16 cellular contexts compared by ENCODE assay signal in genomic region chr4:17814140-17814539, GRCh38. TPM values are rescaled to one million over a fixed set of nuclear protein-coding genes. Genes with fewer than 3 reads are reported as not detected.
DNase-seq lines count a peak whose midpoint lies in the region; ATAC-seq and TF ChIP-seq lines count a peak whose summit lies in the region.
"Had no signal": no experiment of that assay in that cellular context is flagged by ENCODE, and none has a peak within 500 bp of the region (broad histone marks: within the 10 kb centered on the region; RNA-seq: fewer than 3 reads in every experiment).

No MANE protein-coding gene starts in this region.

- peaks cover 10% of the 10 kb centered on the region for H3K4me1 Mint-ChIP-seq in glutamatergic neuron (ENCODE audit: low read depth, unreplicated experiment)
- H3K4me1 Mint-ChIP-seq in natural killer cell treated with Interleukin-12 subunit alpha and Interleukin-12 subunit beta and Interleukin-15 and Interleukin-18, amount 100 ng/mL, for 72 hours (ENCODE audit: low read depth in 2 of 2), result peaks cover 19 to 26% of the 10 kb centered on the region in 2 donors

- peaks cover 24% of the 10 kb centered on the region for H3K4me1 ChIP-seq in BLaER1

- no peak for TF ChIP-seq CTCF in glutamatergic neuron (IDR thresholded peaks at IDR 0.05; ENCODE audit: partially characterized antibody, unreplicated experiment)

- peak; percentile 30 for DNase-seq in HCEC 1CT
- DNase-seq in UCSD-AML1 (lab: John Stamatoyannopoulos, UW; ENCODE audit: unreplicated experiment), result peak; percentile 17
- no peak for DNase-seq in glutamatergic neuron
- DNase-seq in natural killer cell treated with Interleukin-12 subunit alpha and Interleukin-12 subunit beta and Interleukin-15 and Interleukin-18, amount 100 ng/mL, for 72 hours (ENCODE audit: low spot score), result no peak
- no peak for DNase-seq in NCI-H2171 treated with DMSO at 0.1 percent for 48 hours (lab: John Stamatoyannopoulos, UW)
- DNase-seq: Caco-2; NCI-H1092 treated with DMSO at 0.1 percent for 48 hours; NCI-H748 treated with DMSO at 0.1 percent for 48 hours; spleen; stimulated activated CD8-positive, alpha-beta memory T cell treated with anti-CD3 and anti-CD28 coated beads, Interleukin-4, amount 100 ng/mL, for 48 hours; SW 1271 had no signal

- no peak for ATAC-seq in natural killer cell treated with Interleukin-12 subunit alpha and Interleukin-12 subunit beta and Interleukin-15 and Interleukin-18, amount 100 ng/mL, for 72 hours
- ATAC-seq in GM19324 (IDR thresholded peaks at IDR 0.05; ENCODE audit: low FRiP score, unreplicated experiment), result no peak
- no peak for ATAC-seq in GM19467 (IDR thresholded peaks at IDR 0.05; ENCODE audit: unreplicated experiment)

- no peak overlapping the region for H3K27ac ChIP-seq in BLaER1

- H3K9me3 Mint-ChIP-seq in glutamatergic neuron (ENCODE audit: unreplicated experiment), result peaks cover 4% of the 10 kb centered on the region
- no peaks in the 10 kb centered on the region for H3K9me3 Mint-ChIP-seq in natural killer cell treated with Interleukin-12 subunit alpha and Interleukin-12 subunit beta and Interleukin-15 and Interleukin-18, amount 100 ng/mL, for 72 hours
- H3K9me3 Mint-ChIP-seq: nephron had no signal

- no peaks in the 10 kb centered on the region for H3K9me3 ChIP-seq in BLaER1
- H3K9me3 ChIP-seq: Caco-2, spleen had no signal

- no peaks in the 10 kb centered on the region for H3K36me3 Mint-ChIP-seq in glutamatergic neuron (ENCODE audit: unreplicated experiment)
- peaks cover 10% of the 10 kb centered on the region for H3K36me3 Mint-ChIP-seq in natural killer cell treated with Interleukin-12 subunit alpha and Interleukin-12 subunit beta and Interleukin-15 and Interleukin-18, amount 100 ng/mL, for 72 hours

- H3K4me3 ChIP-seq in BLaER1, result no peak overlapping the region
- H3K4me3 ChIP-seq: spleen had no signal

- no peaks in the 10 kb centered on the region for H3K27me3 ChIP-seq in BLaER1
- H3K27me3 ChIP-seq: spleen had no signal

- H3K36me3 ChIP-seq in BLaER1, result peaks cover 37% of the 10 kb centered on the region

- no peak overlapping the region for H3K4me3 Mint-ChIP-seq in glutamatergic neuron (ENCODE audit: unreplicated experiment)
- no peak overlapping the region for H3K4me3 Mint-ChIP-seq in natural killer cell treated with Interleukin-12 subunit alpha and Interleukin-12 subunit beta and Interleukin-15 and Interleukin-18, amount 100 ng/mL, for 72 hours

- H3K4me2 ChIP-seq in BLaER1, result peak overlapping the region; percentile 15; the same call in 1 of the 2 replicates

- peaks cover 27% of the 10 kb centered on the region for H4K20me1 ChIP-seq in BLaER1

- no peak overlapping the region for H3K9ac ChIP-seq in BLaER1

- H3K27ac Mint-ChIP-seq in glutamatergic neuron (ENCODE audit: unreplicated experiment), result peak overlapping the region; percentile 39
- H3K27ac Mint-ChIP-seq in natural killer cell treated with Interleukin-12 subunit alpha and Interleukin-12 subunit beta and Interleukin-15 and Interleukin-18, amount 100 ng/mL, for 72 hours, result no peak overlapping the region
- H3K27ac Mint-ChIP-seq: nephron had no signal

- H3K27me3 Mint-ChIP-seq in glutamatergic neuron (ENCODE audit: unreplicated experiment), result peaks cover 10% of the 10 kb centered on the region
- H3K27me3 Mint-ChIP-seq in natural killer cell treated with Interleukin-12 subunit alpha and Interleukin-12 subunit beta and Interleukin-15 and Interleukin-18, amount 100 ng/mL, for 72 hours, result no peaks in the 10 kb centered on the region

RNA-seq across cellular contexts. Expression of gene NCAPG, which starts 3.4 kb away (rescaled TPM):
- total RNA-seq in glutamatergic neuron (ENCODE audit: unreplicated experiment), result 6.0 TPM
- 10 to 100 TPM; 32.6 to 55.3 TPM for total RNA-seq in natural killer cell treated with Interleukin-12 subunit alpha and Interleukin-12 subunit beta and Interleukin-15 and Interleukin-18, amount 100 ng/mL, for 72 hours

RNA-seq across cellular contexts. Expression of gene DCAF16, which starts 3.6 kb away (rescaled TPM):
- 39.5 TPM for total RNA-seq in glutamatergic neuron (ENCODE audit: unreplicated experiment)
- 10 to 100 TPM; 34.2 to 45.5 TPM for total RNA-seq in natural killer cell treated with Interleukin-12 subunit alpha and Interleukin-12 subunit beta and Interleukin-15 and Interleukin-18, amount 100 ng/mL, for 72 hours

RNA-seq across cellular contexts. Expression of gene FAM184B, which starts 32.7 kb away (rescaled TPM):
- total RNA-seq in glutamatergic neuron (ENCODE audit: unreplicated experiment), result not detected
- total RNA-seq in natural killer cell treated with Interleukin-12 subunit alpha and Interleukin-12 subunit beta and Interleukin-15 and Interleukin-18, amount 100 ng/mL, for 72 hours, result not detected
- total RNA-seq: activated CD8-positive, alpha-beta memory T cell treated with anti-CD3 and anti-CD28 coated beads for 36 hours; Caco-2; spleen had no signal

Comparison
In these comparisons a context has a peak if more than half of its experiments do, and no peak if none do; other contexts are left out.
1. DNase-seq: peak in HCEC 1CT (single experiment) and UCSD-AML1 (single experiment); none in glutamatergic neuron (single experiment), natural killer cell treated with Interleukin-12 subunit alpha and Interleukin-12 subunit beta and Interleukin-15 and Interleukin-18, amount 100 ng/mL, for 72 hours (single experiment) and NCI-H2171 treated with DMSO at 0.1 percent for 48 hours (single experiment).